15 cellular contexts compared by ENCODE assay signal in genomic region chr10:73762915-73763314, GRCh38. TPM values are rescaled to one million over a fixed set of nuclear protein-coding genes. Genes with fewer than 3 reads are reported as not detected.
DNase-seq lines count a peak whose midpoint lies in the region; ATAC-seq lines count a peak whose summit lies in the region.
"Had no signal": no experiment of that assay in that cellular context is flagged by ENCODE, and none has a peak within 500 bp of the region (broad histone marks: within the 10 kb centered on the region; RNA-seq: fewer than 3 reads in every experiment).

No MANE protein-coding gene starts in this region.

- no peaks in the 10 kb centered on the region for H3K9me3 Mint-ChIP-seq in IgD-negative memory B cell
- no peaks in the 10 kb centered on the region for H3K9me3 Mint-ChIP-seq in activated naive CD8-positive, alpha-beta T cell treated with anti-CD3 and anti-CD28 coated beads, Interleukin-2, amount 10 ng/mL, durations not matched to agents 7 days and 5 days
- H3K9me3 Mint-ChIP-seq: stimulated activated naive CD8-positive, alpha-beta T cell treated with anti-CD3 and anti-CD28 coated beads, Interleukin-15, amount 100 ng/mL, for 72 hours had no signal

- peak overlapping the region in 1 of 4 donors; percentile 12 for H3K4me3 Mint-ChIP-seq in IgD-negative memory B cell
- H3K4me3 Mint-ChIP-seq in activated naive CD8-positive, alpha-beta T cell treated with anti-CD3 and anti-CD28 coated beads, Interleukin-2, amount 10 ng/mL, durations not matched to agents 7 days and 5 days: no peak overlapping the region
- H3K4me3 Mint-ChIP-seq: stimulated activated naive CD8-positive, alpha-beta T cell treated with anti-CD3 and anti-CD28 coated beads, Interleukin-15, amount 100 ng/mL, for 72 hours had no signal

- no peak for ATAC-seq in activated naive CD8-positive, alpha-beta T cell treated with anti-CD3 and anti-CD28 coated beads, Interleukin-2, amount 10 ng/mL, durations not matched to agents 7 days and 5 days (ENCODE audit: low read depth)
- ATAC-seq in GM19395 (IDR thresholded peaks at IDR 0.05; ENCODE audit: unreplicated experiment) (no peak), GM21737 (IDR thresholded peaks at IDR 0.05; ENCODE audit: unreplicated experiment) (no peak)
- ATAC-seq: gastrocnemius medialis; pancreas; stimulated activated naive CD8-positive, alpha-beta T cell treated with anti-CD3 and anti-CD28 coated beads, Interleukin-15, amount 100 ng/mL, for 72 hours had no signal

- H3K79me1 ChIP-seq in mesenchymal stem cell (replicated peaks; ENCODE audit: low read length, poor library complexity, severe bottlenecking): peaks cover 39% of the 10 kb centered on the region

- no peak overlapping the region for H2AK5ac ChIP-seq in mesenchymal stem cell (ENCODE audit: low read length, severe bottlenecking)

- H3K9ac ChIP-seq in mesenchymal stem cell (ENCODE audit: low read length): peak overlapping the region; percentile 11

- no peak overlapping the region for H3K4me3 ChIP-seq in mesenchymal stem cell (ENCODE audit: insufficient read depth in 1 of 2, low read depth in 1 of 2, low read length in 2 of 2)
- H3K4me3 ChIP-seq: coronary artery, gastrocnemius medialis, left ventricle myocardium inferior, pancreas had no signal

- no peak overlapping the region for H4K91ac ChIP-seq in mesenchymal stem cell (ENCODE audit: low read length)

- no peak overlapping the region for H4K8ac ChIP-seq in mesenchymal stem cell (ENCODE audit: low read length)

- H3K27ac ChIP-seq in mesenchymal stem cell (ENCODE audit: low read length, poor library complexity, severe bottlenecking): peak overlapping the region; percentile 17
- H3K27ac ChIP-seq: coronary artery, gastrocnemius medialis, left ventricle myocardium inferior, pancreas had no signal

- H2BK120ac ChIP-seq in mesenchymal stem cell (ENCODE audit: low read depth, low read length): no peak overlapping the region

- H3K27ac Mint-ChIP-seq in IgD-negative memory B cell: peak overlapping the region in 2 of 3 donors; percentile 5 to 64
- peak overlapping the region; percentile 52 for H3K27ac Mint-ChIP-seq in activated naive CD8-positive, alpha-beta T cell treated with anti-CD3 and anti-CD28 coated beads, Interleukin-2, amount 10 ng/mL, durations not matched to agents 7 days and 5 days

- peaks cover 9 to 20% (median 17%) of the 10 kb centered on the region in 3 donors for H3K4me1 Mint-ChIP-seq in IgD-negative memory B cell
- H3K4me1 Mint-ChIP-seq in activated naive CD8-positive, alpha-beta T cell treated with anti-CD3 and anti-CD28 coated beads, Interleukin-2, amount 10 ng/mL, durations not matched to agents 7 days and 5 days: peaks cover 37% of the 10 kb centered on the region

- H2BK15ac ChIP-seq in mesenchymal stem cell (ENCODE audit: low read depth, poor library complexity, severe bottlenecking): no peak overlapping the region

- no peaks in the 10 kb centered on the region for H3K27me3 ChIP-seq in mesenchymal stem cell (ENCODE audit: control insufficient read depth in 1 of 2, insufficient read depth in 1 of 2, low read length in 2 of 2)
- H3K27me3 ChIP-seq: gastrocnemius medialis, pancreas had no signal

- POLR2A ChIA-PET in activated naive CD8-positive, alpha-beta T cell treated with anti-CD3 and anti-CD28 coated beads, Interleukin-2, amount 10 ng/mL, durations not matched to agents 7 days and 5 days (lab: Charles Lee): interaction anchor here (0.9 to 1.3 kb wide), 2 partner anchors 13 to 19 kb away, joined by 4 read pairs; partner anchors contain the start of gene CHCHD1

- H3K4me2 ChIP-seq in mesenchymal stem cell (ENCODE audit: low read length, poor library complexity, severe bottlenecking): no peak overlapping the region

- H3K27me3 Mint-ChIP-seq in IgD-negative memory B cell: no peaks in the 10 kb centered on the region
- no peaks in the 10 kb centered on the region for H3K27me3 Mint-ChIP-seq in activated naive CD8-positive, alpha-beta T cell treated with anti-CD3 and anti-CD28 coated beads, Interleukin-2, amount 10 ng/mL, durations not matched to agents 7 days and 5 days
- H3K27me3 Mint-ChIP-seq: stimulated activated naive CD8-positive, alpha-beta T cell treated with anti-CD3 and anti-CD28 coated beads, Interleukin-15, amount 100 ng/mL, for 72 hours had no signal

- no peak overlapping the region for H3K14ac ChIP-seq in mesenchymal stem cell (ENCODE audit: low read length in 2 of 2)

- DNase-seq in ELR (ENCODE audit: low read depth) (peak; percentile 80), mesenchymal stem cell (no peak), DMS153 treated with DMSO at 0.1 percent for 48 hours (lab: John Stamatoyannopoulos, UW; ENCODE audit: unreplicated experiment) (no peak)
- no peak for DNase-seq in activated naive CD8-positive, alpha-beta T cell treated with anti-CD3 and anti-CD28 coated beads, Interleukin-2, amount 10 ng/mL, durations not matched to agents 7 days and 5 days
- DNase-seq in stimulated activated CD4-positive, alpha-beta T cell treated with anti-CD3 and anti-CD28 coated beads, Interleukin-2, amount 100 ng/mL, for 48 hours: no peak
- DNase-seq: activated effector memory CD4-positive, alpha-beta T cell treated with Interleukin-2 at 50 U/mL for 16 hours; gastrocnemius medialis; left ventricle myocardium inferior; pancreas; stimulated activated CD4-positive, alpha-beta T cell treated with anti-CD3 and anti-CD28 coated beads, Interleukin-1b, Interleukin-23, amount 100 ng/mL, for 48 hours; stimulated activated naive CD8-positive, alpha-beta T cell treated with anti-CD3 and anti-CD28 coated beads, Interleukin-15, amount 100 ng/mL, for 72 hours had no signal

- H3K9me3 ChIP-seq in mesenchymal stem cell (ENCODE audit: control insufficient read depth, low read length): no peaks in the 10 kb centered on the region
- H3K9me3 ChIP-seq: gastrocnemius medialis, left ventricle myocardium inferior, pancreas had no signal

- peaks cover 7% of the 10 kb centered on the region for H3K4me1 ChIP-seq in mesenchymal stem cell (ENCODE audit: control insufficient read depth, insufficient read depth, low read depth, low read length)
- H3K4me1 ChIP-seq: gastrocnemius medialis, pancreas had no signal

- 31% methylated on average over 2 of the region's 2 CpGs for WGBS in mesenchymal stem cell

- H2BK5ac ChIP-seq in mesenchymal stem cell (ENCODE audit: low read depth, low read length, poor library complexity, severe bottlenecking): no peak overlapping the region

- H3K4ac ChIP-seq in mesenchymal stem cell (ENCODE audit: low read depth in 1 of 2, low read length in 2 of 2): no peak overlapping the region

- peaks cover 58 to 95% of the 10 kb centered on the region in 2 experiments for H3K36me3 ChIP-seq in mesenchymal stem cell (ENCODE audit: control insufficient read depth in 1 of 2, insufficient read depth in 2 of 2, low read depth in 1 of 2, low read length in 2 of 2)

- H3K18ac ChIP-seq in mesenchymal stem cell (ENCODE audit: low read depth in 1 of 2, low read length in 2 of 2): no peak overlapping the region

- peaks cover 13% of the 10 kb centered on the region for H3K36me3 Mint-ChIP-seq in IgD-negative memory B cell
- H3K36me3 Mint-ChIP-seq in activated naive CD8-positive, alpha-beta T cell treated with anti-CD3 and anti-CD28 coated beads, Interleukin-2, amount 10 ng/mL, durations not matched to agents 7 days and 5 days: peaks cover 43% of the 10 kb centered on the region

- H2BK12ac ChIP-seq in mesenchymal stem cell (ENCODE audit: low read length in 2 of 2): no peak overlapping the region

- no peak overlapping the region for H2AFZ ChIP-seq in mesenchymal stem cell (ENCODE audit: low read depth, low read length)

- no peak overlapping the region for H3K23ac ChIP-seq in mesenchymal stem cell (ENCODE audit: low read length in 2 of 2)

RNA-seq across cellular contexts. Expression of gene SEC24C, which starts 18.7 kb away (rescaled TPM):
- polyA plus RNA-seq in IgD-negative memory B cell: 31.8 TPM
- 10 to 100 TPM; 96.3 to 96.7 TPM for total RNA-seq in activated naive CD8-positive, alpha-beta T cell treated with anti-CD3 and anti-CD28 coated beads, Interleukin-2, amount 10 ng/mL, durations not matched to agents 7 days and 5 days
- polyA plus RNA-seq in mesenchymal stem cell (2013, experiment 1 of 2): 39.6 TPM
- polyA plus RNA-seq in mesenchymal stem cell (2013, experiment 2 of 2): 36.9 TPM

RNA-seq across cellular contexts. Expression of gene CHCHD1, which starts 18.9 kb away (rescaled TPM):
- polyA plus RNA-seq in IgD-negative memory B cell: 54.4 TPM
- 10 to 100 TPM; 23.0 to 24.8 TPM for total RNA-seq in activated naive CD8-positive, alpha-beta T cell treated with anti-CD3 and anti-CD28 coated beads, Interleukin-2, amount 10 ng/mL, durations not matched to agents 7 days and 5 days
- polyA plus RNA-seq in mesenchymal stem cell (2013, experiment 1 of 2): 112 TPM
- polyA plus RNA-seq in mesenchymal stem cell (2013, experiment 2 of 2): 116 TPM

RNA-seq across cellular contexts. Expression of gene ZSWIM8, which starts 22.5 kb away (rescaled TPM):
- 15.2 TPM for polyA plus RNA-seq in IgD-negative memory B cell
- 10 to 100 TPM; 93.4 to 95.2 TPM for total RNA-seq in activated naive CD8-positive, alpha-beta T cell treated with anti-CD3 and anti-CD28 coated beads, Interleukin-2, amount 10 ng/mL, durations not matched to agents 7 days and 5 days
- polyA plus RNA-seq in mesenchymal stem cell (2013, experiment 1 of 2): 89.1 TPM
- polyA plus RNA-seq in mesenchymal stem cell (2013, experiment 2 of 2): 80.7 TPM

RNA-seq across cellular contexts. Expression of gene NDST2, which starts 48.5 kb away (rescaled TPM):
- 21.4 TPM for polyA plus RNA-seq in IgD-negative memory B cell
- total RNA-seq in activated naive CD8-positive, alpha-beta T cell treated with anti-CD3 and anti-CD28 coated beads, Interleukin-2, amount 10 ng/mL, durations not matched to agents 7 days and 5 days: 10 to 100 TPM; 80.1 to 82.0 TPM
- 16.6 TPM for polyA plus RNA-seq in mesenchymal stem cell (2013, experiment 1 of 2)
- polyA plus RNA-seq in mesenchymal stem cell (2013, experiment 2 of 2): 16.7 TPM
